In genomic region chrX:107729558-107730297, GRCh38 we compare ENCODE assay signal across 9 cellular contexts. TPM values are rescaled to one million over a fixed set of nuclear protein-coding genes. Genes with fewer than 3 reads are reported as not detected.
DNase-seq lines count a peak whose midpoint lies in the region; ATAC-seq and TF ChIP-seq lines count a peak whose summit lies in the region.
"Had no signal": no experiment of that assay in that cellular context is flagged by ENCODE, and none has a peak within 500 bp of the region (broad histone marks: within the 10 kb centered on the region; RNA-seq: fewer than 3 reads in every experiment).

No MANE protein-coding gene starts in this region.

- peak overlapping the region; percentile 5 for H2AFZ ChIP-seq in smooth muscle cell (ENCODE audit: low read depth)

- no peaks in the 10 kb centered on the region for H3K36me3 ChIP-seq in smooth muscle cell (ENCODE audit: low read depth)

- no peak overlapping the region for H3K27ac ChIP-seq in smooth muscle cell (ENCODE audit: low read depth)
- H3K27ac ChIP-seq: HL-60 had no signal

- no peaks in the 10 kb centered on the region for H3K27me3 ChIP-seq in smooth muscle cell (ENCODE audit: low read depth)

- TF ChIP-seq CTCF in choroid plexus epithelial cell (conservative IDR thresholded peaks at IDR 0.05; ENCODE audit: low read depth, low read length) (peak; percentile 26), smooth muscle cell (IDR thresholded peaks at IDR 0.05; ENCODE audit: borderline replicate concordance, insufficient read depth, poor library complexity, severe bottlenecking) (no peak)

- H3K4me1 ChIP-seq in smooth muscle cell (ENCODE audit: low read depth) = peaks cover 12% of the 10 kb centered on the region

- WGBS in smooth muscle cell (ENCODE audit: low lambda C conversion rate) = 55% methylated on average over 8 of the region's 8 CpGs

- peak; percentile 85 for ATAC-seq in HG02973 (IDR thresholded peaks at IDR 0.05; ENCODE audit: unreplicated experiment)

- peak; percentile 69 for DNase-seq in DMS 273 (lab: John Stamatoyannopoulos, UW; ENCODE audit: unreplicated experiment)
- no peak for DNase-seq in DMS 273 treated with DMSO at 0.1 percent for 48 hours (lab: John Stamatoyannopoulos, UW)
- DNase-seq in choroid plexus epithelial cell (ENCODE audit: low read depth) = peak; percentile 59
- no peak for DNase-seq in smooth muscle cell (lab: John Stamatoyannopoulos, UW; ENCODE audit: unreplicated experiment)
- no peak for DNase-seq in T-helper 2 cell
- DNase-seq in T1000 (lab: John Stamatoyannopoulos, UW) = no peak
- DNase-seq in GDM1 (lab: John Stamatoyannopoulos, UW) = no peak

- H3K4me3 ChIP-seq in choroid plexus epithelial cell (ENCODE audit: low read depth, low read length) = no peak overlapping the region
- no peak overlapping the region for H3K4me3 ChIP-seq in smooth muscle cell

- H3K79me2 ChIP-seq in smooth muscle cell (ENCODE audit: low read depth) = no peaks in the 10 kb centered on the region

- H4K20me1 ChIP-seq in smooth muscle cell (ENCODE audit: low read depth) = no peaks in the 10 kb centered on the region

- H3K9ac ChIP-seq in smooth muscle cell (ENCODE audit: low read depth) = no peak overlapping the region

- no peaks in the 10 kb centered on the region for H3K9me3 ChIP-seq in smooth muscle cell (replicated peaks; ENCODE audit: low read depth)

- peak overlapping the region; percentile 21 for H3K4me2 ChIP-seq in smooth muscle cell

- H3F3A ChIP-seq in smooth muscle cell (ENCODE audit: low read depth) = no peaks in the 10 kb centered on the region

RNA-seq across cellular contexts. Expression of gene TSC22D3, which starts 45.9 kb away (rescaled TPM):
- total RNA-seq in smooth muscle cell = 144 and 163 TPM in 2 replicates
- polyA plus RNA-seq in smooth muscle cell = 202 and 271 TPM in 2 replicates

RNA-seq across cellular contexts. Expression of gene NCBP2L, which starts 47.8 kb away (rescaled TPM):
- total RNA-seq in smooth muscle cell = not detected in 2 replicates
- polyA plus RNA-seq in smooth muscle cell = not detected in 2 replicates

Comparison
In these comparisons a context has a peak if more than half of its experiments do, and no peak if none do; other contexts are left out.
1. DNase-seq: peak in DMS 273 (single experiment) and choroid plexus epithelial cell (single experiment); none in DMS 273 treated with DMSO at 0.1 percent for 48 hours (single experiment), smooth muscle cell (single experiment), T-helper 2 cell (0 of 5), T1000 (single experiment) and GDM1 (single experiment).